In the genomic region with DNA sequence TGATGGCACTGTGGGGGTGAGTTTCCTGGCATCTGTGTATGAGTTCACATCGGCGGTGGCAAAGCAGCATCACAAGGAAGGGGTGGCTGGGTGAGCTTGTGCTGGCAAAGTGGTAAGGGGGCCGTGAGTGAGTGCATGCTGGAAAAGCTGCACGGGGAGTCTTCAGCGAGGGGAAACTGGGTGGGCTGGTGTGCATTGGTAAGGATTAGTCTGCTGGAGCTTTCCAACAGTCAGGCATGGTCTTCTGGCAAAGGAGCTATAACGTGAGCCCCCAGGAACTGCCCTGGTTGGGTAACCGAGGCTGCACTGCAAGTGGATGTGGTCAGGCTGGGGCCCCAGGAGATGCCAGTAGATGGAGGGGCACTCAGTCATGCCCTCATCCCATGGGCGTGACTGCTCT, we compare ENCODE assay signal across 10 cellular contexts. TPM values are rescaled to one million over a fixed set of nuclear protein-coding genes. Genes with fewer than 3 reads are reported as not detected.
"Had no signal": no experiment of that assay in that cellular context is flagged by ENCODE, and none has a peak within 500 bp of the region (broad histone marks: within the 10 kb centered on the region; RNA-seq: fewer than 3 reads in every experiment).

No MANE protein-coding gene starts in this region.

- ATAC-seq: GM23338, HepG2 had no signal

- DNase-seq: H9, HCEC 1CT, KBM-7 had no signal

- H3K4me3 Mint-ChIP-seq: GM23338, H9, IgD-negative memory B cell had no signal

- H3K27me3 Mint-ChIP-seq: IgD-negative memory B cell had no signal

- H3K4me2 ChIP-seq: GM23338, KMS-11 had no signal

- H3K27ac ChIP-seq: HL-60, KMS-11 had no signal

- H3K9ac ChIP-seq: KMS-11 had no signal

- H3K27ac Mint-ChIP-seq: GM23338, IgD-negative memory B cell had no signal

- H3K4me1 Mint-ChIP-seq: GM23338, H9 had no signal

- H3K36me3 Mint-ChIP-seq: IgD-negative memory B cell had no signal

- H3K4me3 ChIP-seq: GM23338 had no signal

- H2AFZ ChIP-seq: GM23338 had no signal

RNA-seq across cellular contexts. Expression of gene ADAM29, which starts 30.7 kb away (rescaled TPM):
- total RNA-seq: GM23338, H1, H9, HepG2, HT1080 had no signal
- polyA plus RNA-seq: GM23338, HepG2 had no signal
